ENCODE assay signal across 23 cellular contexts in genomic region chr1:201140941-201141260, GRCh38. TPM values are rescaled to one million over a fixed set of nuclear protein-coding genes. Genes with fewer than 3 reads are reported as not detected.
DNase-seq lines count a peak whose midpoint lies in the region; ATAC-seq and TF ChIP-seq lines count a peak whose summit lies in the region.
"Had no signal": no experiment of that assay in that cellular context is flagged by ENCODE, and none has a peak within 500 bp of the region (broad histone marks: within the 10 kb centered on the region; RNA-seq: fewer than 3 reads in every experiment).

No MANE protein-coding gene starts in this region.

- TF ChIP-seq CTCF in neural crest cell (conservative IDR thresholded peaks at IDR 0.05) = no peak
- no peak for TF ChIP-seq CTCF in WTC11 (IDR thresholded peaks at IDR 0.05)

- no peak for ATAC-seq in activated naive CD4-positive, alpha-beta T cell treated with anti-CD3 and anti-CD28 coated beads, Interleukin-2, amount 50 U/mL, for 72 hours
- no peak for ATAC-seq in activated T-helper 17 cell treated with anti-CD3 and anti-CD28 coated beads, Interleukin-2, amount 50 U/mL, for 72 hours (replicated peaks)
- no peak for ATAC-seq in WTC11
- ATAC-seq: CD8-positive, alpha-beta T cell; PC-3 had no signal

- peak overlapping the region; percentile 11 to 81 for H3K27ac Mint-ChIP-seq in activated naive CD4-positive, alpha-beta T cell treated with anti-CD3 and anti-CD28 coated beads, Interleukin-2, amount 50 U/mL, for 72 hours
- no peak overlapping the region for H3K27ac Mint-ChIP-seq in activated naive CD4-positive, alpha-beta T cell treated with anti-CD3 and anti-CD28 coated beads for 36 hours
- peak overlapping the region; percentile 19 for H3K27ac Mint-ChIP-seq in activated T-helper 17 cell treated with anti-CD3 and anti-CD28 coated beads, Interleukin-2, amount 50 U/mL, for 72 hours
- H3K27ac Mint-ChIP-seq in neural crest cell (ENCODE audit: unreplicated experiment) (no peak overlapping the region), WTC11 (no peak overlapping the region)
- H3K27ac Mint-ChIP-seq: CD8-positive, alpha-beta T cell; IgD-negative memory B cell had no signal

- no peaks in the 10 kb centered on the region for H3K9me3 Mint-ChIP-seq in activated naive CD4-positive, alpha-beta T cell treated with anti-CD3 and anti-CD28 coated beads, Interleukin-2, amount 50 U/mL, for 72 hours
- H3K9me3 Mint-ChIP-seq in activated naive CD4-positive, alpha-beta T cell treated with anti-CD3 and anti-CD28 coated beads for 36 hours = no peaks in the 10 kb centered on the region
- H3K9me3 Mint-ChIP-seq in activated T-helper 17 cell treated with anti-CD3 and anti-CD28 coated beads, Interleukin-2, amount 50 U/mL, for 72 hours = no peaks in the 10 kb centered on the region
- H3K9me3 Mint-ChIP-seq in neural crest cell = no peaks in the 10 kb centered on the region
- H3K9me3 Mint-ChIP-seq in WTC11 = no peaks in the 10 kb centered on the region
- H3K9me3 Mint-ChIP-seq: CD8-positive, alpha-beta T cell; IgD-negative memory B cell had no signal

- intact Hi-C loops in activated naive CD4-positive, alpha-beta T cell treated with anti-CD3 and anti-CD28 coated beads for 36 hours (cut with micrococcal nuclease) = no loop called here

- H3K4me3 Mint-ChIP-seq in activated naive CD4-positive, alpha-beta T cell treated with anti-CD3 and anti-CD28 coated beads for 36 hours = no peak overlapping the region
- no peak overlapping the region for H3K4me3 Mint-ChIP-seq in activated T-helper 17 cell treated with anti-CD3 and anti-CD28 coated beads, Interleukin-2, amount 50 U/mL, for 72 hours
- H3K4me3 Mint-ChIP-seq in neural crest cell (peak overlapping the region; percentile 24), WTC11 (no peak overlapping the region)
- H3K4me3 Mint-ChIP-seq: CD8-positive, alpha-beta T cell had no signal

- H3K36me3 Mint-ChIP-seq in activated naive CD4-positive, alpha-beta T cell treated with anti-CD3 and anti-CD28 coated beads, Interleukin-2, amount 50 U/mL, for 72 hours = no peaks in the 10 kb centered on the region
- peaks cover 10% of the 10 kb centered on the region for H3K36me3 Mint-ChIP-seq in activated naive CD4-positive, alpha-beta T cell treated with anti-CD3 and anti-CD28 coated beads for 36 hours (ENCODE audit: low read depth)
- H3K36me3 Mint-ChIP-seq in activated T-helper 17 cell treated with anti-CD3 and anti-CD28 coated beads, Interleukin-2, amount 50 U/mL, for 72 hours (ENCODE audit: low read depth) = peaks cover 28% of the 10 kb centered on the region
- H3K36me3 Mint-ChIP-seq in neural crest cell (ENCODE audit: low read depth) = peaks cover 9% of the 10 kb centered on the region
- peaks cover 54% of the 10 kb centered on the region for H3K36me3 Mint-ChIP-seq in WTC11

- CTCF ChIA-PET in activated naive CD4-positive, alpha-beta T cell treated with anti-CD3 and anti-CD28 coated beads for 36 hours (lab: Charles Lee) = interaction anchor here (0.6 to 1.8 kb wide), 4 partner anchors 8 to 205 kb away, joined by 3 to 5 read pairs (median 3); no protein-coding TSS in a partner anchor
- CTCF ChIA-PET in WTC11 (lab: Charles Lee) = interaction anchor here (1.1 kb wide), 1 partner anchor 22 kb away, joined by 3 read pairs; no protein-coding TSS in a partner anchor

- POLR2A ChIA-PET in WTC11 (lab: Charles Lee) = no interaction called here

- no peaks in the 10 kb centered on the region for H3K27me3 Mint-ChIP-seq in activated naive CD4-positive, alpha-beta T cell treated with anti-CD3 and anti-CD28 coated beads for 36 hours (ENCODE audit: low read depth)
- H3K27me3 Mint-ChIP-seq in activated T-helper 17 cell treated with anti-CD3 and anti-CD28 coated beads, Interleukin-2, amount 50 U/mL, for 72 hours = no peaks in the 10 kb centered on the region
- H3K27me3 Mint-ChIP-seq in neural crest cell (ENCODE audit: low read depth) (no peaks in the 10 kb centered on the region), WTC11 (ENCODE audit: low read depth) (no peaks in the 10 kb centered on the region)
- H3K27me3 Mint-ChIP-seq: IgD-negative memory B cell had no signal

- no peak for DNase-seq in activated naive CD4-positive, alpha-beta T cell treated with anti-CD3 and anti-CD28 coated beads, Interleukin-2, amount 50 U/mL, for 72 hours (ENCODE audit: low spot score in 2 of 2)
- no peak for DNase-seq in activated naive CD4-positive, alpha-beta T cell treated with anti-CD3 and anti-CD28 coated beads for 36 hours
- DNase-seq in neural crest cell (ENCODE audit: low read depth, low spot score) = no peak
- DNase-seq in WTC11 (ENCODE audit: low spot score) = no peak
- no peak for DNase-seq in COLO668 (lab: John Stamatoyannopoulos, UW; ENCODE audit: unreplicated experiment)
- DNase-seq in stimulated activated CD4-positive, alpha-beta T cell treated with anti-CD3 and anti-CD28 coated beads, Interleukin-2, amount 100 ng/mL, for 48 hours = no peak
- DNase-seq: CD8-positive, alpha-beta T cell; DMS 273 treated with DMSO at 0.1 percent for 48 hours; DMS79; EL; GDM1; NCI-H1048; NCI-H1417; NCI-H1694; NCI-H2029 treated with DMSO at 0.1 percent for 48 hours; NCI-H446 treated with DMSO at 0.1 percent for 48 hours; NK-92 treated with Interleukin-12 subunit alpha and Interleukin-12 subunit beta, amount 100 ng/mL, for 24 hours; PC-3; SJCRH30 had no signal

- H3K4me1 Mint-ChIP-seq in activated naive CD4-positive, alpha-beta T cell treated with anti-CD3 and anti-CD28 coated beads for 36 hours (ENCODE audit: low read depth) = no peaks in the 10 kb centered on the region
- H3K4me1 Mint-ChIP-seq in activated T-helper 17 cell treated with anti-CD3 and anti-CD28 coated beads, Interleukin-2, amount 50 U/mL, for 72 hours = no peaks in the 10 kb centered on the region
- H3K4me1 Mint-ChIP-seq in neural crest cell (no peaks in the 10 kb centered on the region), WTC11 (no peaks in the 10 kb centered on the region)

TF ChIP-seq in WTC11, 78 proteins besides CTCF, POLR2A, EP300 and RAD21:
- TF ChIP-seq PREB (CRISPR knock-in tag; IDR thresholded peaks at IDR 0.05; ENCODE audit: borderline replicate concordance) (no peak), GRHL2 (CRISPR knock-in tag; IDR thresholded peaks at IDR 0.05; ENCODE audit: insufficient replicate concordance, severe bottlenecking) (no peak)

RNA-seq across cellular contexts. Expression of gene TMEM9, which starts 13.4 kb away (rescaled TPM):
- total RNA-seq in activated naive CD4-positive, alpha-beta T cell treated with anti-CD3 and anti-CD28 coated beads, Interleukin-2, amount 50 U/mL, for 72 hours = 10 to 100 TPM; 19.0 to 28.1 TPM
- 10 to 100 TPM; 19.7 to 20.5 TPM for total RNA-seq in activated naive CD4-positive, alpha-beta T cell treated with anti-CD3 and anti-CD28 coated beads for 36 hours
- total RNA-seq in activated T-helper 17 cell treated with anti-CD3 and anti-CD28 coated beads, Interleukin-2, amount 50 U/mL, for 72 hours = 10 to 100 TPM; 19.5 to 25.7 TPM
- total RNA-seq in neural crest cell (78.1 and 89.4 TPM in 2 replicates), WTC11 (2021) (97.5 to 109 TPM (median 102 TPM) in 3 replicates)

RNA-seq across cellular contexts. Expression of gene ASCL5, which starts 13.9 kb away (rescaled TPM):
- under 1 TPM; 0.16 to 0.35 TPM for total RNA-seq in activated naive CD4-positive, alpha-beta T cell treated with anti-CD3 and anti-CD28 coated beads, Interleukin-2, amount 50 U/mL, for 72 hours
- total RNA-seq in activated naive CD4-positive, alpha-beta T cell treated with anti-CD3 and anti-CD28 coated beads for 36 hours = not detected
- under 1 TPM in 1 of 2 donors, not detected in 1; 0.19 TPM for total RNA-seq in activated T-helper 17 cell treated with anti-CD3 and anti-CD28 coated beads, Interleukin-2, amount 50 U/mL, for 72 hours
- total RNA-seq in neural crest cell (not detected in 2 replicates), WTC11 (2021) (0.18 to 0.53 TPM (median 0.31 TPM) in 3 replicates)
- total RNA-seq: A172, H4, SJCRH30 had no signal

RNA-seq across cellular contexts. Expression of gene CACNA1S, which starts 28.7 kb away (rescaled TPM):
- total RNA-seq in activated naive CD4-positive, alpha-beta T cell treated with anti-CD3 and anti-CD28 coated beads, Interleukin-2, amount 50 U/mL, for 72 hours = not detected
- not detected for total RNA-seq in activated naive CD4-positive, alpha-beta T cell treated with anti-CD3 and anti-CD28 coated beads for 36 hours
- not detected for total RNA-seq in activated T-helper 17 cell treated with anti-CD3 and anti-CD28 coated beads, Interleukin-2, amount 50 U/mL, for 72 hours
- 0.07 TPM in 2 replicates for total RNA-seq in neural crest cell
- 0.02 to 0.09 TPM (median 0.07 TPM) in 3 replicates for total RNA-seq in WTC11 (2021)
- total RNA-seq: A172; CD8-positive, alpha-beta T cell; H4; PC-3 had no signal

RNA-seq across cellular contexts. Expression of gene IGFN1, which starts 49.7 kb away (rescaled TPM):
- total RNA-seq in activated naive CD4-positive, alpha-beta T cell treated with anti-CD3 and anti-CD28 coated beads, Interleukin-2, amount 50 U/mL, for 72 hours = not detected
- not detected for total RNA-seq in activated naive CD4-positive, alpha-beta T cell treated with anti-CD3 and anti-CD28 coated beads for 36 hours
- under 1 TPM in 1 of 2 donors, not detected in 1; 0.21 TPM for total RNA-seq in activated T-helper 17 cell treated with anti-CD3 and anti-CD28 coated beads, Interleukin-2, amount 50 U/mL, for 72 hours
- not detected in 2 replicates for total RNA-seq in neural crest cell
- 0.11 TPM in 1 of 3 replicates, not detected in the others for total RNA-seq in WTC11 (2021)
- total RNA-seq: CD8-positive, alpha-beta T cell; SJCRH30 had no signal

Comparison
In these comparisons a context has a peak if more than half of its experiments do, and no peak if none do; other contexts are left out.
1. H3K27ac Mint-ChIP-seq: peak in activated naive CD4-positive, alpha-beta T cell treated with anti-CD3 and anti-CD28 coated beads, Interleukin-2, amount 50 U/mL, for 72 hours (2 of 2) and activated T-helper 17 cell treated with anti-CD3 and anti-CD28 coated beads, Interleukin-2, amount 50 U/mL, for 72 hours (single experiment); none in activated naive CD4-positive, alpha-beta T cell treated with anti-CD3 and anti-CD28 coated beads for 36 hours (single experiment), neural crest cell (single experiment) and WTC11 (single experiment).